ENCODE assay signal across 19 cellular contexts in genomic region chr15:75361361-75361988, GRCh38. TPM values are rescaled to one million over a fixed set of nuclear protein-coding genes. Genes with fewer than 3 reads are reported as not detected.
DNase-seq lines count a peak whose midpoint lies in the region; ATAC-seq, FAIRE-seq and TF ChIP-seq lines count a peak whose summit lies in the region.
"Had no signal": no experiment of that assay in that cellular context is flagged by ENCODE, and none has a peak within 500 bp of the region (broad histone marks: within the 10 kb centered on the region; RNA-seq: fewer than 3 reads in every experiment).

No MANE protein-coding gene starts in this region.

- H3K4me3 ChIP-seq in kidney (ENCODE audit: low read length in 2 of 2) = no peak overlapping the region
- H3K4me3 ChIP-seq: GM23338 had no signal

- H3K27me3 Mint-ChIP-seq in activated CD8-positive, alpha-beta T cell treated with anti-CD3 and anti-CD28 coated beads, Interleukin-2, amount 10 ng/mL, durations not matched to agents 7 days and 5 days (ENCODE audit: low read depth) = no peaks in the 10 kb centered on the region
- no peaks in the 10 kb centered on the region for H3K27me3 Mint-ChIP-seq in activated CD8-positive, alpha-beta T cell treated with anti-CD3 and anti-CD28 coated beads for 36 hours
- H3K27me3 Mint-ChIP-seq in activated naive CD8-positive, alpha-beta T cell treated with anti-CD3 and anti-CD28 coated beads, Interleukin-2, amount 10 ng/mL, durations not matched to agents 7 days and 5 days = no peaks in the 10 kb centered on the region
- no peaks in the 10 kb centered on the region for H3K27me3 Mint-ChIP-seq in activated naive CD8-positive, alpha-beta T cell treated with anti-CD3 and anti-CD28 coated beads, Interleukin-2, amount 50 U/mL, for 24 hours
- H3K27me3 Mint-ChIP-seq: CD4-positive, alpha-beta T cell had no signal

- no peaks in the 10 kb centered on the region for H3K4me1 Mint-ChIP-seq in activated CD8-positive, alpha-beta T cell treated with anti-CD3 and anti-CD28 coated beads, Interleukin-2, amount 10 ng/mL, durations not matched to agents 7 days and 5 days (ENCODE audit: low read depth)
- no peaks in the 10 kb centered on the region for H3K4me1 Mint-ChIP-seq in activated CD8-positive, alpha-beta T cell treated with anti-CD3 and anti-CD28 coated beads for 36 hours (ENCODE audit: low read depth)
- H3K4me1 Mint-ChIP-seq in activated naive CD8-positive, alpha-beta T cell treated with anti-CD3 and anti-CD28 coated beads, Interleukin-2, amount 10 ng/mL, durations not matched to agents 7 days and 5 days = peaks cover 3% of the 10 kb centered on the region
- no peaks in the 10 kb centered on the region for H3K4me1 Mint-ChIP-seq in activated naive CD8-positive, alpha-beta T cell treated with anti-CD3 and anti-CD28 coated beads, Interleukin-2, amount 50 U/mL, for 24 hours
- H3K4me1 Mint-ChIP-seq: GM23338, H9 had no signal

- peaks cover 35 to 42% of the 10 kb centered on the region in 2 donors for H3K36me3 ChIP-seq in kidney (ENCODE audit: control insufficient read depth in 1 of 2, insufficient read depth in 2 of 2, low read length in 2 of 2)

- H3K9ac ChIP-seq in kidney (ENCODE audit: low read length in 2 of 2) = no peak overlapping the region

- CTCF ChIA-PET in activated CD8-positive, alpha-beta T cell treated with anti-CD3 and anti-CD28 coated beads, Interleukin-2, amount 10 ng/mL, durations not matched to agents 7 days and 5 days (lab: Charles Lee) = no interaction called here
- CTCF ChIA-PET in activated CD8-positive, alpha-beta T cell treated with anti-CD3 and anti-CD28 coated beads for 36 hours (lab: Charles Lee) = no interaction called here

- TF ChIP-seq CTCF in activated CD8-positive, alpha-beta T cell treated with anti-CD3 and anti-CD28 coated beads for 36 hours (IDR thresholded peaks at IDR 0.05) = no peak
- no peak for TF ChIP-seq CTCF in kidney (IDR thresholded peaks at IDR 0.05; ENCODE audit: borderline replicate concordance, extremely low read depth, insufficient read depth)

- no peaks in the 10 kb centered on the region for H3K4me1 ChIP-seq in kidney (ENCODE audit: control insufficient read depth in 1 of 2, insufficient read depth in 1 of 2, low read depth in 1 of 2, low read length in 2 of 2)

- intact Hi-C loops in activated CD8-positive, alpha-beta T cell treated with anti-CD3 and anti-CD28 coated beads for 36 hours (cut with micrococcal nuclease) = loop anchor here (10.0 kb wide), 1 partner anchor 283 kb away; the partner anchor contains the start of genes IMP3 and SNX33
- intact Hi-C loops in kidney (cut with DNase I) = no loop called here

- H3K9me3 Mint-ChIP-seq in activated CD8-positive, alpha-beta T cell treated with anti-CD3 and anti-CD28 coated beads, Interleukin-2, amount 10 ng/mL, durations not matched to agents 7 days and 5 days (ENCODE audit: insufficient read depth) = no peaks in the 10 kb centered on the region
- no peaks in the 10 kb centered on the region for H3K9me3 Mint-ChIP-seq in activated CD8-positive, alpha-beta T cell treated with anti-CD3 and anti-CD28 coated beads for 36 hours
- H3K9me3 Mint-ChIP-seq in activated naive CD8-positive, alpha-beta T cell treated with anti-CD3 and anti-CD28 coated beads, Interleukin-2, amount 10 ng/mL, durations not matched to agents 7 days and 5 days = no peaks in the 10 kb centered on the region
- H3K9me3 Mint-ChIP-seq in activated naive CD8-positive, alpha-beta T cell treated with anti-CD3 and anti-CD28 coated beads, Interleukin-2, amount 50 U/mL, for 24 hours = no peaks in the 10 kb centered on the region
- H3K9me3 Mint-ChIP-seq: CD4-positive, alpha-beta T cell; GM23338; H9 had no signal

- peak overlapping the region; percentile 20 for H3K27ac Mint-ChIP-seq in activated CD8-positive, alpha-beta T cell treated with anti-CD3 and anti-CD28 coated beads, Interleukin-2, amount 10 ng/mL, durations not matched to agents 7 days and 5 days
- H3K27ac Mint-ChIP-seq in activated CD8-positive, alpha-beta T cell treated with anti-CD3 and anti-CD28 coated beads for 36 hours = no peak overlapping the region
- peak overlapping the region; percentile 24 for H3K27ac Mint-ChIP-seq in activated naive CD8-positive, alpha-beta T cell treated with anti-CD3 and anti-CD28 coated beads, Interleukin-2, amount 10 ng/mL, durations not matched to agents 7 days and 5 days
- H3K27ac Mint-ChIP-seq in activated naive CD8-positive, alpha-beta T cell treated with anti-CD3 and anti-CD28 coated beads, Interleukin-2, amount 50 U/mL, for 24 hours = no peak overlapping the region
- H3K27ac Mint-ChIP-seq: CD4-positive, alpha-beta T cell; GM23338; H9 had no signal

- H3K4me3 Mint-ChIP-seq in activated CD8-positive, alpha-beta T cell treated with anti-CD3 and anti-CD28 coated beads, Interleukin-2, amount 10 ng/mL, durations not matched to agents 7 days and 5 days = no peak overlapping the region
- no peak overlapping the region for H3K4me3 Mint-ChIP-seq in activated CD8-positive, alpha-beta T cell treated with anti-CD3 and anti-CD28 coated beads for 36 hours
- H3K4me3 Mint-ChIP-seq in activated naive CD8-positive, alpha-beta T cell treated with anti-CD3 and anti-CD28 coated beads, Interleukin-2, amount 10 ng/mL, durations not matched to agents 7 days and 5 days = no peak overlapping the region
- H3K4me3 Mint-ChIP-seq in activated naive CD8-positive, alpha-beta T cell treated with anti-CD3 and anti-CD28 coated beads, Interleukin-2, amount 50 U/mL, for 24 hours = no peak overlapping the region
- H3K4me3 Mint-ChIP-seq: CD4-positive, alpha-beta T cell; GM23338; H9 had no signal

- no peaks in the 10 kb centered on the region for H3K9me3 ChIP-seq in kidney (ENCODE audit: control insufficient read depth in 1 of 2, low read length in 2 of 2)

- no peak for DNase-seq in activated CD8-positive, alpha-beta T cell treated with anti-CD3 and anti-CD28 coated beads, Interleukin-2, amount 10 ng/mL, durations not matched to agents 7 days and 5 days
- no peak for DNase-seq in activated CD8-positive, alpha-beta T cell treated with anti-CD3 and anti-CD28 coated beads for 36 hours
- no peak for DNase-seq in activated naive CD8-positive, alpha-beta T cell treated with anti-CD3 and anti-CD28 coated beads, Interleukin-2, amount 10 ng/mL, durations not matched to agents 7 days and 5 days
- DNase-seq in activated naive CD8-positive, alpha-beta T cell treated with anti-CD3 and anti-CD28 coated beads, Interleukin-2, amount 50 U/mL, for 24 hours = no peak
- peak; percentile 53 for DNase-seq in kidney
- no peak for DNase-seq in D341Med (ENCODE audit: low spot score)
- no peak for DNase-seq in HCEC 1CT
- DNase-seq: 8988T; C1 segment of cervical spinal cord; CD4-positive, alpha-beta T cell; DMS153; DMS79 treated with DMSO at 0.1 percent for 48 hours; EL; H9 had no signal

- POLR2A ChIA-PET in activated CD8-positive, alpha-beta T cell treated with anti-CD3 and anti-CD28 coated beads, Interleukin-2, amount 10 ng/mL, durations not matched to agents 7 days and 5 days (lab: Charles Lee) = no interaction called here
- POLR2A ChIA-PET in activated CD8-positive, alpha-beta T cell treated with anti-CD3 and anti-CD28 coated beads for 36 hours (lab: Charles Lee) = interaction anchor here (1.5 kb wide), 1 partner anchor 8 kb away, joined by 5 read pairs; no protein-coding TSS in a partner anchor
- POLR2A ChIA-PET in activated naive CD8-positive, alpha-beta T cell treated with anti-CD3 and anti-CD28 coated beads, Interleukin-2, amount 10 ng/mL, durations not matched to agents 7 days and 5 days (lab: Charles Lee) = interaction anchor here (0.6 kb wide), 1 partner anchor 9 kb away, joined by 4 read pairs; no protein-coding TSS in a partner anchor

- no peak overlapping the region for H3K27ac ChIP-seq in kidney (ENCODE audit: low read depth in 2 of 2, low read length in 2 of 2)
- H3K27ac ChIP-seq: HL-60 had no signal

- no peak for FAIRE-seq in kidney (lab: Jason Lieb, UNC)
- FAIRE-seq: D721Med, G401.6, GM12892 had no signal

- H3K36me3 Mint-ChIP-seq in activated CD8-positive, alpha-beta T cell treated with anti-CD3 and anti-CD28 coated beads, Interleukin-2, amount 10 ng/mL, durations not matched to agents 7 days and 5 days (ENCODE audit: low read depth) = peaks cover 13% of the 10 kb centered on the region
- H3K36me3 Mint-ChIP-seq in activated CD8-positive, alpha-beta T cell treated with anti-CD3 and anti-CD28 coated beads for 36 hours (ENCODE audit: low read depth) = peaks cover 25% of the 10 kb centered on the region
- peaks cover 9% of the 10 kb centered on the region for H3K36me3 Mint-ChIP-seq in activated naive CD8-positive, alpha-beta T cell treated with anti-CD3 and anti-CD28 coated beads, Interleukin-2, amount 10 ng/mL, durations not matched to agents 7 days and 5 days
- H3K36me3 Mint-ChIP-seq in activated naive CD8-positive, alpha-beta T cell treated with anti-CD3 and anti-CD28 coated beads, Interleukin-2, amount 50 U/mL, for 24 hours (ENCODE audit: low read depth) = peaks cover 18% of the 10 kb centered on the region

- no peak for ATAC-seq in activated CD8-positive, alpha-beta T cell treated with anti-CD3 and anti-CD28 coated beads, Interleukin-2, amount 10 ng/mL, durations not matched to agents 7 days and 5 days
- ATAC-seq in activated CD8-positive, alpha-beta T cell treated with anti-CD3 and anti-CD28 coated beads for 36 hours = no peak
- no peak for ATAC-seq in activated naive CD8-positive, alpha-beta T cell treated with anti-CD3 and anti-CD28 coated beads, Interleukin-2, amount 10 ng/mL, durations not matched to agents 7 days and 5 days (ENCODE audit: low read depth)
- ATAC-seq in activated naive CD8-positive, alpha-beta T cell treated with anti-CD3 and anti-CD28 coated beads, Interleukin-2, amount 50 U/mL, for 24 hours = no peak

RNA-seq across cellular contexts. Expression of gene MAN2C1, which starts 6.9 kb away (rescaled TPM):
- 100 to 1,000 TPM; 123 to 131 TPM for total RNA-seq in activated CD8-positive, alpha-beta T cell treated with anti-CD3 and anti-CD28 coated beads, Interleukin-2, amount 10 ng/mL, durations not matched to agents 7 days and 5 days
- 100 to 1,000 TPM; 170 to 181 TPM for total RNA-seq in activated CD8-positive, alpha-beta T cell treated with anti-CD3 and anti-CD28 coated beads for 36 hours
- total RNA-seq in activated naive CD8-positive, alpha-beta T cell treated with anti-CD3 and anti-CD28 coated beads, Interleukin-2, amount 10 ng/mL, durations not matched to agents 7 days and 5 days = 100 to 1,000 TPM; 232 to 235 TPM
- 246 TPM for total RNA-seq in kidney
- 126 TPM for polyA plus RNA-seq in kidney (ENCODE audit: insufficient read depth, low read depth, low replicate concordance)

RNA-seq across cellular contexts. Expression of gene NEIL1, which starts 14.6 kb away (rescaled TPM):
- total RNA-seq in activated CD8-positive, alpha-beta T cell treated with anti-CD3 and anti-CD28 coated beads, Interleukin-2, amount 10 ng/mL, durations not matched to agents 7 days and 5 days = 1 to 10 TPM; 2.8 to 3.2 TPM
- total RNA-seq in activated CD8-positive, alpha-beta T cell treated with anti-CD3 and anti-CD28 coated beads for 36 hours = 10 to 100 TPM; 11.6 to 11.7 TPM
- 1 to 10 TPM; 8.6 to 9.8 TPM for total RNA-seq in activated naive CD8-positive, alpha-beta T cell treated with anti-CD3 and anti-CD28 coated beads, Interleukin-2, amount 10 ng/mL, durations not matched to agents 7 days and 5 days
- total RNA-seq in kidney = 42.9 TPM
- 22.6 TPM for polyA plus RNA-seq in kidney (ENCODE audit: insufficient read depth, low read depth, low replicate concordance)

RNA-seq across cellular contexts. Expression of gene COMMD4, which starts 25.6 kb away (rescaled TPM):
- total RNA-seq in activated CD8-positive, alpha-beta T cell treated with anti-CD3 and anti-CD28 coated beads, Interleukin-2, amount 10 ng/mL, durations not matched to agents 7 days and 5 days = 100 to 1,000 TPM; 101 to 103 TPM
- 10 to 100 TPM; 67.1 to 72.3 TPM for total RNA-seq in activated CD8-positive, alpha-beta T cell treated with anti-CD3 and anti-CD28 coated beads for 36 hours
- 10 to 100 TPM; 78.2 to 79.3 TPM for total RNA-seq in activated naive CD8-positive, alpha-beta T cell treated with anti-CD3 and anti-CD28 coated beads, Interleukin-2, amount 10 ng/mL, durations not matched to agents 7 days and 5 days
- total RNA-seq in kidney = 67.6 TPM
- 162 TPM for polyA plus RNA-seq in kidney (ENCODE audit: insufficient read depth, low read depth, low replicate concordance)

Comparison
In these comparisons a context has a peak if more than half of its experiments do, and no peak if none do; other contexts are left out.
1. H3K27ac Mint-ChIP-seq: peak in activated CD8-positive, alpha-beta T cell treated with anti-CD3 and anti-CD28 coated beads, Interleukin-2, amount 10 ng/mL, durations not matched to agents 7 days and 5 days (single experiment) and activated naive CD8-positive, alpha-beta T cell treated with anti-CD3 and anti-CD28 coated beads, Interleukin-2, amount 10 ng/mL, durations not matched to agents 7 days and 5 days (single experiment); none in activated CD8-positive, alpha-beta T cell treated with anti-CD3 and anti-CD28 coated beads for 36 hours (single experiment) and activated naive CD8-positive, alpha-beta T cell treated with anti-CD3 and anti-CD28 coated beads, Interleukin-2, amount 50 U/mL, for 24 hours (single experiment).